Comparison of ENCODE assay signal across 10 cellular contexts in genomic region chr19:44752123-44752815, GRCh38. TPM values are rescaled to one million over a fixed set of nuclear protein-coding genes. Genes with fewer than 3 reads are reported as not detected.
A peak's percentile ranks its signal among the peaks of the same experiment; 100 is the strongest.
DNase-seq lines count a peak whose midpoint lies in the region; ATAC-seq and TF ChIP-seq lines count a peak whose summit lies in the region.
"Had no signal": no experiment of that assay in that cellular context is flagged by ENCODE, and none has a peak within 500 bp of the region (broad histone marks: within the 10 kb centered on the region; RNA-seq: fewer than 3 reads in every experiment).

No MANE protein-coding gene starts in this region.

- H3K9ac ChIP-seq in mucosa of rectum (ENCODE audit: low read depth in 1 of 2, low read length in 2 of 2), result peak overlapping the region; percentile 45 to 66

- no peaks in the 10 kb centered on the region for H3K9me3 ChIP-seq in right atrium auricular region
- no peaks in the 10 kb centered on the region for H3K9me3 ChIP-seq in mucosa of rectum (ENCODE audit: control insufficient read depth in 2 of 2, low read length in 2 of 2)
- H3K9me3 ChIP-seq in vagina, result no peaks in the 10 kb centered on the region

- no peak for DNase-seq in right atrium auricular region (ENCODE audit: low spot score)
- DNase-seq in left ventricle myocardium superior, result no peak
- DNase-seq in astrocyte of the cerebellum (ENCODE audit: low read depth), result no peak
- DNase-seq in vagina (ENCODE audit: extremely low spot score in 2 of 2), result no peak
- no peak for DNase-seq in GDM1 (lab: John Stamatoyannopoulos, UW)
- DNase-seq in G401 (ENCODE audit: low spot score), result no peak
- DNase-seq: NCI-H2227 treated with DMSO at 0.1 percent for 48 hours had no signal

- H3K27ac ChIP-seq in right atrium auricular region (peak overlapping the region; percentile 92 to 93), mucosa of rectum (ENCODE audit: low read depth in 2 of 2, low read length in 2 of 2) (peak overlapping the region; percentile 95 to 97), vagina (peak overlapping the region; percentile 92)

- in situ Hi-C loops in astrocyte of the cerebellum (cut with HindIII; ENCODE audit: low sequenced_read_pairs), result no loop called here
- in situ Hi-C loops in G401 (cut with HindIII; ENCODE audit: low sequenced_read_pairs), result no loop called here

- TF ChIP-seq CTCF in right atrium auricular region (IDR thresholded peaks at IDR 0.05) (no peak), astrocyte of the cerebellum (IDR thresholded peaks at IDR 0.05; ENCODE audit: low read depth, low read length, missing control alignments) (no peak), vagina (IDR thresholded peaks at IDR 0.05) (no peak)

- H3K4me3 ChIP-seq in right atrium auricular region (peak overlapping the region in 1 of 2 donors; percentile 51), astrocyte of the cerebellum (ENCODE audit: low read depth, low read length) (peak overlapping the region; percentile 76), mucosa of rectum (ENCODE audit: low read length in 2 of 2) (peak overlapping the region in 1 of 2 donors; percentile 72), vagina (peak overlapping the region in 1 of 2 donors; percentile 43)

- H3K4me1 ChIP-seq in right atrium auricular region, result peaks cover 0 to 89% of the 10 kb centered on the region in 2 donors
- H3K4me1 ChIP-seq in mucosa of rectum (ENCODE audit: control insufficient read depth in 2 of 2, insufficient read depth in 2 of 2, low read length in 2 of 2), result peaks cover 55 to 64% of the 10 kb centered on the region in 2 donors
- H3K4me1 ChIP-seq in vagina, result peaks cover 80% of the 10 kb centered on the region

- intact Hi-C loops in left ventricle myocardium superior (cut with micrococcal nuclease) (no loop called here), vagina (cut with DNase I) (no loop called here)

- no peaks in the 10 kb centered on the region for H3K27me3 ChIP-seq in right atrium auricular region
- no peaks in the 10 kb centered on the region for H3K27me3 ChIP-seq in mucosa of rectum (ENCODE audit: control insufficient read depth in 2 of 2, insufficient read depth in 2 of 2, low read length in 2 of 2)
- H3K27me3 ChIP-seq in vagina, result no peaks in the 10 kb centered on the region

- ATAC-seq in left ventricle myocardium superior (no peak), GM21528 (IDR thresholded peaks at IDR 0.05; ENCODE audit: low FRiP score, unreplicated experiment) (no peak)

- H3K36me3 ChIP-seq in right atrium auricular region, result peaks cover 25% of the 10 kb centered on the region
- peaks cover 17 to 33% of the 10 kb centered on the region in 2 donors for H3K36me3 ChIP-seq in mucosa of rectum (ENCODE audit: control insufficient read depth in 2 of 2, insufficient read depth in 2 of 2, low read length in 2 of 2)
- H3K36me3 ChIP-seq in vagina, result peaks cover 0 to 10% of the 10 kb centered on the region in 2 donors

- no peak for TF ChIP-seq POLR2A in vagina (IDR thresholded peaks at IDR 0.05)

RNA-seq across cellular contexts. Expression of gene BCL3, which starts 3.8 kb away (rescaled TPM):
- total RNA-seq in right atrium auricular region (10 to 100 TPM; 15.3 to 25.2 TPM), left ventricle myocardium superior (14.5 TPM), vagina (86.9 TPM)
- 6.6 and 9.1 TPM in 2 replicates for total RNA-seq in G401 (2014; rRNA removed; shearing (Covaris generic))

RNA-seq across cellular contexts. Expression of gene CBLC, which starts 25.4 kb away (rescaled TPM):
- total RNA-seq in right atrium auricular region (not detected), left ventricle myocardium superior (not detected), vagina (42.2 TPM)
- not detected in 2 replicates for total RNA-seq in G401 (2014; rRNA removed; shearing (Covaris generic))
- total RNA-seq: subcutaneous adipose tissue had no signal

RNA-seq across cellular contexts. Expression of gene CEACAM16, which starts 53.3 kb away (rescaled TPM):
- total RNA-seq in right atrium auricular region (not detected), left ventricle myocardium superior (not detected), vagina (not detected)
- not detected in 2 replicates for total RNA-seq in G401 (2014; rRNA removed; shearing (Covaris generic))
- total RNA-seq: subcutaneous adipose tissue had no signal

RNA-seq across cellular contexts. Expression of gene BCAM, which starts 56.6 kb away (rescaled TPM):
- total RNA-seq in right atrium auricular region, result 100 to 1,000 TPM in 1 of 2 donors, 10 to 100 TPM in 1; 82.1 to 102 TPM
- 85.5 TPM for total RNA-seq in left ventricle myocardium superior
- total RNA-seq in vagina, result 57.2 TPM
- total RNA-seq in G401 (2014; rRNA removed; shearing (Covaris generic)), result 28.5 and 28.9 TPM in 2 replicates

Comparison
In these comparisons a context has a peak if more than half of its experiments do, and no peak if none do; other contexts are left out.
1. RNA of gene CBLC, which starts 25.4 kb away (total RNA-seq): 42.2 TPM in vagina (single experiment); not detected in right atrium auricular region, not detected in left ventricle myocardium superior (single experiment) and not detected in G401; every median in the first group is over 10 times any median in the second.
2. Peak in every context shown above with its lines, with median percentiles within 50 percentile points of each other: H3K27ac ChIP-seq.